In genomic region chr18:11548940-11549551, GRCh38 we compare ENCODE assay signal across 17 cellular contexts.
"Had no signal": no experiment of that assay in that cellular context is flagged by ENCODE, and none has a peak within 500 bp of the region (broad histone marks: within the 10 kb centered on the region; RNA-seq: fewer than 3 reads in every experiment).

No MANE protein-coding gene starts in this region.

- H3K4me3 ChIP-seq: colonic mucosa, gastroesophageal sphincter, lung, transverse colon had no signal

- H3K4me1 ChIP-seq: colonic mucosa, gastroesophageal sphincter, transverse colon had no signal

- DNase-seq: caudate nucleus; colonic mucosa; dermis blood vessel endothelial cell; foreskin fibroblast; left colon; left ventricle myocardium superior; mesendoderm; naive thymus-derived CD4-positive, alpha-beta T cell; small intestine; stimulated activated CD4-positive, alpha-beta T cell treated with anti-CD3 and anti-CD28 coated beads, Interleukin-4, amount 100 ng/mL, for 24 hours; transverse colon had no signal

- H3K36me3 ChIP-seq: colonic mucosa, gastroesophageal sphincter, neutrophil, transverse colon had no signal

- H3K36me3 Mint-ChIP-seq: naive thymus-derived CD4-positive, alpha-beta T cell; stimulated activated memory B cell treated with anti-CD40 and anti-IgM and Interleukin-4, amounts not matched to agents 10 μg/mL and 1 μg/mL and 100 μg/mL, for 72 hours had no signal

- H3K27me3 ChIP-seq: colonic mucosa, gastroesophageal sphincter, transverse colon had no signal

- H3K9me3 ChIP-seq: colonic mucosa, neutrophil had no signal

- H3K27ac ChIP-seq: colonic mucosa, gastroesophageal sphincter, neutrophil, transverse colon had no signal

- H3K27ac Mint-ChIP-seq: naive thymus-derived CD4-positive, alpha-beta T cell; stimulated activated memory B cell treated with anti-CD40 and anti-IgM and Interleukin-4, amounts not matched to agents 10 μg/mL and 1 μg/mL and 100 μg/mL, for 72 hours; stimulated activated naive CD8-positive, alpha-beta T cell treated with anti-CD3 and anti-CD28 coated beads, Interleukin-15, Interleukin-2, amounts not matched to agents 100 ng/mL and 50 ng/mL, for 24 hours had no signal

- ATAC-seq: esophagus mucosa; gastroesophageal sphincter; left colon; left ventricle myocardium superior; naive thymus-derived CD4-positive, alpha-beta T cell; stimulated activated memory B cell treated with anti-CD40 and anti-IgM and Interleukin-4, amounts not matched to agents 10 μg/mL and 1 μg/mL and 100 μg/mL, for 72 hours had no signal

- H3K4me3 Mint-ChIP-seq: stimulated activated memory B cell treated with anti-CD40 and anti-IgM and Interleukin-4, amounts not matched to agents 10 μg/mL and 1 μg/mL and 100 μg/mL, for 72 hours; stimulated activated naive CD8-positive, alpha-beta T cell treated with anti-CD3 and anti-CD28 coated beads, Interleukin-15, Interleukin-2, amounts not matched to agents 100 ng/mL and 50 ng/mL, for 24 hours had no signal
